In the genomic region with DNA sequence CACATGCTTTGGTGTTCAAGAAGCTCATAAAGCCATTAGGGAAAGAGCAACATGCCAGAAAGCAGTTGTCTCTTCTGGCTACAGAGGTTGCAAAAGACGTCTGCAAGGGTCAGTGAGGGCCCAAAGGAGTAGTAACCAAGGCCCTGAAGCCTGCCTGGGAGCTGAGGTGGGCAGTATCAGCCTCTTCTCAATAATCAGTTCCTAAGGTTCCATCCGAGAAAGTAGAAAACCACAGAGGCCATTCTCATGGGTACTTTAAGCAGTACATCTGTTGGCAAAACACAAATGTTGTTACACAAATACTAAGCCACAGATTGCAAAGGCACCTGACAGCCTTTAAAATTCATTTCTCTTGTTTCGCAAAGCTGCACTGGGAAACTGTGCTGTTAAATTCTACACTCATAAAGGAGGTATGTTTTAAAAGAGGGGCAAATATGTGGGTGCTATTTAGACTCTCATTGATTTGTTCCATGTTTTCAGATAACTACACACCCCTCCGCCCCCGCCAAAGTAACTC, we compare ENCODE assay signal across 16 cellular contexts. TPM values are rescaled to one million over a fixed set of nuclear protein-coding genes. Genes with fewer than 3 reads are reported as not detected.
A peak's percentile ranks its signal among the peaks of the same experiment; 100 is the strongest.
DNase-seq lines count a peak whose midpoint lies in the region; ATAC-seq and TF ChIP-seq lines count a peak whose summit lies in the region.
"Had no signal": no experiment of that assay in that cellular context is flagged by ENCODE, and none has a peak within 500 bp of the region (broad histone marks: within the 10 kb centered on the region; RNA-seq: fewer than 3 reads in every experiment).

No MANE protein-coding gene starts in this region.

- H3K4me3 Mint-ChIP-seq in activated T-helper 2 cell treated with anti-CD3 and anti-CD28 coated beads, Interferon-gamma antibody, Interleukin-2, Interleukin-4, amounts not matched to agents 10 μg/mL and 5 μg/mL and 100 μg/mL, durations not matched to agents 14 hours and 24 hours and 36 hours (ENCODE audit: low read depth) = no peak overlapping the region
- H3K4me3 Mint-ChIP-seq in naive B cell = peak overlapping the region in 1 of 8 donors; percentile 54
- H3K4me3 Mint-ChIP-seq: activated CD8-positive, alpha-beta memory T cell treated with anti-CD3 and anti-CD28 coated beads, Interleukin-2, amount 10 ng/mL, durations not matched to agents 7 days and 5 days had no signal

- no peak for TF ChIP-seq CTCF in suprapubic skin (IDR thresholded peaks at IDR 0.05)

- peak overlapping the region; percentile 66 to 77 for H3K27ac Mint-ChIP-seq in activated naive CD4-positive, alpha-beta T cell treated with anti-CD3 and anti-CD28 coated beads, Interleukin-2, amount 50 U/mL, for 72 hours
- H3K27ac Mint-ChIP-seq in activated T-helper 2 cell treated with anti-CD3 and anti-CD28 coated beads, Interferon-gamma antibody, Interleukin-2, Interleukin-4, amounts not matched to agents 10 μg/mL and 5 μg/mL and 100 μg/mL, durations not matched to agents 14 hours and 24 hours and 36 hours = peak overlapping the region; percentile 27
- peak overlapping the region in 4 of 6 donors; percentile 20 to 61 (median 43) for H3K27ac Mint-ChIP-seq in naive B cell

- H3K9me3 ChIP-seq in suprapubic skin = no peaks in the 10 kb centered on the region

- H3K36me3 ChIP-seq in suprapubic skin = no peaks in the 10 kb centered on the region

- DNase-seq in activated naive CD4-positive, alpha-beta T cell treated with anti-CD3 and anti-CD28 coated beads, Interleukin-2, amount 50 U/mL, for 72 hours (ENCODE audit: low spot score in 2 of 2) = no peak
- DNase-seq in activated naive CD4-positive, alpha-beta T cell treated with Interleukin-2 at 50 U/mL for 16 hours = no peak
- no peak for DNase-seq in activated T-helper 2 cell treated with anti-CD3 and anti-CD28 coated beads, Interferon-gamma antibody, Interleukin-2, Interleukin-4, amounts not matched to agents 10 μg/mL and 5 μg/mL and 100 μg/mL, durations not matched to agents 14 hours and 24 hours and 36 hours (ENCODE audit: low spot score)
- DNase-seq in naive B cell (no peak), kidney glomerular epithelial cell (lab: John Stamatoyannopoulos, UW) (no peak), suprapubic skin (ENCODE audit: low spot score in 2 of 2) (no peak), HT-29 (ENCODE audit: low spot score) (no peak)
- DNase-seq: activated CD8-positive, alpha-beta memory T cell treated with anti-CD3 and anti-CD28 coated beads, Interleukin-2, amount 10 ng/mL, durations not matched to agents 7 days and 5 days; central memory CD4-positive, alpha-beta T cell; COR-L47; left colon; NCI-H1417 treated with DMSO at 0.1 percent for 48 hours; stimulated activated CD4-positive, alpha-beta T cell treated with anti-CD3 and anti-CD28 coated beads, Interleukin-12 subunit alpha, Interleukin-12 subunit beta, amount 100 ng/mL, for 4 hours; stimulated activated naive CD4-positive, alpha-beta T cell treated with Interleukin-2 at 50 U/mL for 16 hours had no signal

- no peak for TF ChIP-seq POLR2A in suprapubic skin (IDR thresholded peaks at IDR 0.05)

- no peak for ATAC-seq in activated naive CD4-positive, alpha-beta T cell treated with anti-CD3 and anti-CD28 coated beads, Interleukin-2, amount 50 U/mL, for 72 hours
- no peak for ATAC-seq in naive B cell (ENCODE audit: low read depth in 2 of 2)
- ATAC-seq in GM18498 (IDR thresholded peaks at IDR 0.05; ENCODE audit: unreplicated experiment) = no peak
- ATAC-seq: activated CD8-positive, alpha-beta memory T cell treated with anti-CD3 and anti-CD28 coated beads, Interleukin-2, amount 10 ng/mL, durations not matched to agents 7 days and 5 days had no signal

- no peaks in the 10 kb centered on the region for H3K27me3 Mint-ChIP-seq in activated T-helper 2 cell treated with anti-CD3 and anti-CD28 coated beads, Interferon-gamma antibody, Interleukin-2, Interleukin-4, amounts not matched to agents 10 μg/mL and 5 μg/mL and 100 μg/mL, durations not matched to agents 14 hours and 24 hours and 36 hours (ENCODE audit: low read depth)
- H3K27me3 Mint-ChIP-seq in naive B cell = no peaks in the 10 kb centered on the region
- H3K27me3 Mint-ChIP-seq: activated CD8-positive, alpha-beta memory T cell treated with anti-CD3 and anti-CD28 coated beads, Interleukin-2, amount 10 ng/mL, durations not matched to agents 7 days and 5 days had no signal

- no peak for TF ChIP-seq EP300 in suprapubic skin (IDR thresholded peaks at IDR 0.05)

- H3K27me3 ChIP-seq in suprapubic skin = no peaks in the 10 kb centered on the region

- H3K4me3 ChIP-seq in suprapubic skin = no peak overlapping the region

- no peak overlapping the region for H3K27ac ChIP-seq in suprapubic skin
- H3K27ac ChIP-seq: WERI-Rb-1 had no signal

- 77% methylated on average over 5 of the region's 5 CpGs for WGBS in suprapubic skin

- no peaks in the 10 kb centered on the region for H3K9me3 Mint-ChIP-seq in activated naive CD4-positive, alpha-beta T cell treated with anti-CD3 and anti-CD28 coated beads, Interleukin-2, amount 50 U/mL, for 72 hours
- no peaks in the 10 kb centered on the region for H3K9me3 Mint-ChIP-seq in activated T-helper 2 cell treated with anti-CD3 and anti-CD28 coated beads, Interferon-gamma antibody, Interleukin-2, Interleukin-4, amounts not matched to agents 10 μg/mL and 5 μg/mL and 100 μg/mL, durations not matched to agents 14 hours and 24 hours and 36 hours
- H3K9me3 Mint-ChIP-seq in naive B cell = peaks cover 0 to 3% (median 0%) of the 10 kb centered on the region in 7 donors

- H3K4me1 Mint-ChIP-seq in activated T-helper 2 cell treated with anti-CD3 and anti-CD28 coated beads, Interferon-gamma antibody, Interleukin-2, Interleukin-4, amounts not matched to agents 10 μg/mL and 5 μg/mL and 100 μg/mL, durations not matched to agents 14 hours and 24 hours and 36 hours (ENCODE audit: low read depth) = peaks cover 52% of the 10 kb centered on the region
- peaks cover 33 to 52% (median 44%) of the 10 kb centered on the region in 3 donors for H3K4me1 Mint-ChIP-seq in naive B cell

- H3K4me1 ChIP-seq in suprapubic skin = peaks cover 36% of the 10 kb centered on the region

- peaks cover 0 to 8% of the 10 kb centered on the region in 2 donors for H3K36me3 Mint-ChIP-seq in activated naive CD4-positive, alpha-beta T cell treated with anti-CD3 and anti-CD28 coated beads, Interleukin-2, amount 50 U/mL, for 72 hours
- peaks cover 44% of the 10 kb centered on the region for H3K36me3 Mint-ChIP-seq in activated T-helper 2 cell treated with anti-CD3 and anti-CD28 coated beads, Interferon-gamma antibody, Interleukin-2, Interleukin-4, amounts not matched to agents 10 μg/mL and 5 μg/mL and 100 μg/mL, durations not matched to agents 14 hours and 24 hours and 36 hours (ENCODE audit: low read depth)
- H3K36me3 Mint-ChIP-seq in naive B cell = no peaks in the 10 kb centered on the region

- intact Hi-C loops in activated T-helper 2 cell treated with anti-CD3 and anti-CD28 coated beads, Interferon-gamma antibody, Interleukin-2, Interleukin-4, amounts not matched to agents 10 μg/mL and 5 μg/mL and 100 μg/mL, durations not matched to agents 14 hours and 24 hours and 36 hours (cut with micrococcal nuclease) = loop anchor here (5.0 kb wide), 1 partner anchor 38 kb away; the partner anchor contains the start of gene MECP2

RNA-seq across cellular contexts. Expression of gene MECP2, which starts 37.7 kb away (rescaled TPM):
- 10 to 100 TPM; 61.0 to 84.9 TPM for total RNA-seq in activated naive CD4-positive, alpha-beta T cell treated with anti-CD3 and anti-CD28 coated beads, Interleukin-2, amount 50 U/mL, for 72 hours
- total RNA-seq in activated T-helper 2 cell treated with anti-CD3 and anti-CD28 coated beads, Interferon-gamma antibody, Interleukin-2, Interleukin-4, amounts not matched to agents 10 μg/mL and 5 μg/mL and 100 μg/mL, durations not matched to agents 14 hours and 24 hours and 36 hours = 58.2 and 58.4 TPM in 2 replicates
- 10 to 100 TPM in 5 of 6 donors, 1 to 10 TPM in 1; 4.5 to 21.0 (median 12.8) TPM for polyA plus RNA-seq in naive B cell (ENCODE audit: low read depth in 6 of 6)
- total RNA-seq in suprapubic skin = 10 to 100 TPM; 19.7 to 76.0 (median 33.9) TPM
- total RNA-seq in HT-29 (2014; rRNA removed; shearing (Covaris generic)) = 41.6 and 52.9 TPM in 2 replicates

RNA-seq across cellular contexts. Expression of gene IRAK1, which starts 40.1 kb away (rescaled TPM):
- total RNA-seq in activated naive CD4-positive, alpha-beta T cell treated with anti-CD3 and anti-CD28 coated beads, Interleukin-2, amount 50 U/mL, for 72 hours = 100 to 1,000 TPM; 104 to 123 TPM
- total RNA-seq in activated T-helper 2 cell treated with anti-CD3 and anti-CD28 coated beads, Interferon-gamma antibody, Interleukin-2, Interleukin-4, amounts not matched to agents 10 μg/mL and 5 μg/mL and 100 μg/mL, durations not matched to agents 14 hours and 24 hours and 36 hours = 150 and 151 TPM in 2 replicates
- polyA plus RNA-seq in naive B cell (ENCODE audit: low read depth in 6 of 6) = 100 to 1,000 TPM in 1 of 6 donors, 10 to 100 TPM in 5; 57.9 to 123 (median 73.9) TPM
- 10 to 100 TPM; 51.3 to 61.5 (median 58.3) TPM for total RNA-seq in suprapubic skin
- 536 and 557 TPM in 2 replicates for total RNA-seq in HT-29 (2014; rRNA removed; shearing (Covaris generic))
